Comparison of ENCODE assay signal across 9 cellular contexts in genomic region chr1:37556712-37557196, GRCh38. TPM values are rescaled to one million over a fixed set of nuclear protein-coding genes. Genes with fewer than 3 reads are reported as not detected.
DNase-seq lines count a peak whose midpoint lies in the region; ATAC-seq and TF ChIP-seq lines count a peak whose summit lies in the region.
"Had no signal": no experiment of that assay in that cellular context is flagged by ENCODE, and none has a peak within 500 bp of the region (broad histone marks: within the 10 kb centered on the region; RNA-seq: fewer than 3 reads in every experiment).

DNALI1 (plus strand) TSS chr1:37556940; CDS start chr1:37556995, 55 bp downstream.

- intact Hi-C loops in IMR-90 (cut with micrococcal nuclease) (no loop called here), testis (cut with DNase I; ENCODE audit: low total_unique reads) (no loop called here)

- peak within 1 kb of the TSS; percentile 92 for H2AFZ ChIP-seq in IMR-90 (replicated peaks; ENCODE audit: low read length, poor library complexity)

- no peak for TF ChIP-seq CTCF in IMR-90 (conservative IDR thresholded peaks at IDR 0.05; ENCODE audit: low read depth, low read length)
- TF ChIP-seq CTCF in lung (IDR thresholded peaks at IDR 0.05; ENCODE audit: control extremely low read depth, extremely low read depth): no peak
- TF ChIP-seq CTCF in testis (IDR thresholded peaks at IDR 0.05): no peak

- CTCF ChIA-PET in IMR-90 (lab: Yijun Ruan, JAX): no interaction called here

- no peaks in the 10 kb centered on the region for H3K27me3 ChIP-seq in IMR-90 (ENCODE audit: control insufficient read depth, insufficient read depth, low read length)
- no peaks in the 10 kb centered on the region for H3K27me3 ChIP-seq in lung (ENCODE audit: control insufficient read depth, insufficient read depth)
- H3K27me3 ChIP-seq in testis: no peaks in the 10 kb centered on the region

- H3K27ac ChIP-seq in IMR-90 (ENCODE audit: insufficient read depth, low read length): peak within 1 kb of the TSS; percentile 42
- peak within 1 kb of the TSS in 1 of 2 donors; percentile 63 for H3K27ac ChIP-seq in lung (ENCODE audit: low read depth in 1 of 2, low read length in 1 of 2)
- H3K27ac ChIP-seq in testis: peak within 1 kb of the TSS; percentile 42 to 64

- H3K4me3 ChIP-seq in IMR-90 (ENCODE audit: insufficient read depth, low read depth, low read length) (peak within 1 kb of the TSS; percentile 49), lung (peak within 1 kb of the TSS; percentile 5), testis (peak within 1 kb of the TSS; percentile 45 to 50)

- H3K18ac ChIP-seq in IMR-90 (ENCODE audit: low read depth, low read length): peak within 1 kb of the TSS; percentile 48

- peak within 1 kb of the TSS; percentile 69; the same call in 1 of the 2 replicates for H3K23ac ChIP-seq in IMR-90 (ENCODE audit: low read depth, low read length)

- peaks cover 20% of the 10 kb centered on the region for H3K36me3 Mint-ChIP-seq in T-helper 2 cell treated with Interferon-gamma antibody and Interleukin-4, amounts not matched to agents 5 μg/mL and 100 μg/mL, for 36 hours (ENCODE audit: low read depth)
- H3K36me3 Mint-ChIP-seq in natural killer cell treated with Interleukin-12 subunit alpha and Interleukin-12 subunit beta and Interleukin-15 and Interleukin-18, amount 100 ng/mL, for 72 hours: peaks cover 13% of the 10 kb centered on the region

- peaks cover 9 to 29% of the 10 kb centered on the region in 2 experiments; a peak in 2 of 4 replicates for H3K79me1 ChIP-seq in IMR-90 (ENCODE audit: low read depth in 1 of 2, low read length in 2 of 2)

- dilution Hi-C loops in IMR-90 (cut with HindIII; ENCODE audit: low sequenced_read_pairs, unreplicated experiment): no loop called here

- H3K4ac ChIP-seq in IMR-90 (ENCODE audit: low read depth, low read length): peak within 1 kb of the TSS; percentile 69

- peaks cover 26% of the 10 kb centered on the region for H3K4me1 Mint-ChIP-seq in T-helper 2 cell treated with Interferon-gamma antibody and Interleukin-4, amounts not matched to agents 5 μg/mL and 100 μg/mL, for 36 hours (ENCODE audit: low read depth)
- peaks cover 15 to 24% of the 10 kb centered on the region in 2 donors for H3K4me1 Mint-ChIP-seq in natural killer cell treated with Interleukin-12 subunit alpha and Interleukin-12 subunit beta and Interleukin-15 and Interleukin-18, amount 100 ng/mL, for 72 hours (ENCODE audit: low read depth in 2 of 2)

- peak within 1 kb of the TSS; percentile 93 for H2AK9ac ChIP-seq in IMR-90 (replicated peaks; ENCODE audit: low read depth, low read length, poor library complexity)

- H2AK5ac ChIP-seq in IMR-90 (ENCODE audit: low read depth, low read length): peak within 1 kb of the TSS; percentile 71

- H4K91ac ChIP-seq in IMR-90 (ENCODE audit: insufficient read depth, low read depth, low read length): peak within 1 kb of the TSS; percentile 64

- TF ChIP-seq RAD21 in IMR-90 (IDR thresholded peaks at IDR 0.05; ENCODE audit: low read length): no peak

- H3K9me3 ChIP-seq in IMR-90 (ENCODE audit: control insufficient read depth, insufficient read depth, low read length) (no peaks in the 10 kb centered on the region), lung (ENCODE audit: control insufficient read depth in 2 of 2, insufficient read depth in 1 of 2, low read length in 1 of 2) (no peaks in the 10 kb centered on the region), testis (no peaks in the 10 kb centered on the region)

- H2BK5ac ChIP-seq in IMR-90 (ENCODE audit: low read depth, low read length, poor library complexity, severe bottlenecking): no peak within 1 kb of the TSS

- peak within 1 kb of the TSS; percentile 15 for H3K4me3 Mint-ChIP-seq in T-helper 2 cell treated with Interferon-gamma antibody and Interleukin-4, amounts not matched to agents 5 μg/mL and 100 μg/mL, for 36 hours
- no peak within 1 kb of the TSS for H3K4me3 Mint-ChIP-seq in natural killer cell treated with Interleukin-12 subunit alpha and Interleukin-12 subunit beta and Interleukin-15 and Interleukin-18, amount 100 ng/mL, for 72 hours

- peak within 1 kb of the TSS; percentile 80 for H2BK120ac ChIP-seq in IMR-90 (ENCODE audit: low read depth, low read length)

- peaks cover 11% of the 10 kb centered on the region for H3K36me3 ChIP-seq in IMR-90 (ENCODE audit: control insufficient read depth, insufficient read depth, low read length)
- H3K36me3 ChIP-seq in lung (ENCODE audit: control insufficient read depth in 2 of 2, insufficient read depth in 2 of 2, low read length in 2 of 2): peaks cover 0 to 1% of the 10 kb centered on the region in 2 donors
- H3K36me3 ChIP-seq in testis (ENCODE audit: low read depth, missing control alignments): no peaks in the 10 kb centered on the region

- peak within 1 kb of the TSS; percentile 81 to 95 for H4K8ac ChIP-seq in IMR-90 (ENCODE audit: low read depth in 2 of 2, low read length in 2 of 2)

- peak; percentile 94 for ATAC-seq in IMR-90 (ENCODE audit: low read depth)
- peak; percentile 92 for ATAC-seq in lung (ENCODE audit: insufficient read depth, low FRiP score)
- ATAC-seq in GM21423 (IDR thresholded peaks at IDR 0.05; ENCODE audit: unreplicated experiment): no peak
- ATAC-seq in natural killer cell treated with Interleukin-12 subunit alpha and Interleukin-12 subunit beta and Interleukin-15 and Interleukin-18, amount 100 ng/mL, for 72 hours: no peak
- ATAC-seq: naive thymus-derived CD8-positive, alpha-beta T cell had no signal

- H3K14ac ChIP-seq in IMR-90 (replicated peaks; ENCODE audit: low read depth, low read length): peak within 1 kb of the TSS; percentile 86

- peak within 1 kb of the TSS; percentile 40; the same call in 1 of the 3 replicates for H2BK15ac ChIP-seq in IMR-90 (ENCODE audit: low read depth, low read length)

- peak within 1 kb of the TSS; percentile 84 for H3K9ac ChIP-seq in IMR-90 (ENCODE audit: low read depth, low read length)

- BruUV-seq in IMR-90 (replicated peaks; lab: Mats Ljungman, UMichigan): no TSS peak

- no peak for TF ChIP-seq POLR2A in IMR-90 (IDR thresholded peaks at IDR 0.05; ENCODE audit: low read depth, low read length)
- TF ChIP-seq POLR2A in erythroblast (IDR thresholded peaks at IDR 0.05; ENCODE audit: low read length): no peak
- no peak for TF ChIP-seq POLR2A in testis (IDR thresholded peaks at IDR 0.05)

- H3K4me2 ChIP-seq in IMR-90 (ENCODE audit: low read depth, low read length): peak within 1 kb of the TSS; percentile 93

- peaks cover 4% of the 10 kb centered on the region; the same call in 1 of the 2 replicates for H3K9me1 ChIP-seq in IMR-90 (ENCODE audit: insufficient read depth, low read length)

- WGBS in IMR-90 (ENCODE audit: extremely low coverage in 2 of 2, insufficient read length in 1 of 2), 2 experiments: 8% methylated on average over 21 of the region's 31 CpGs; no CpG with 5 or more reads in 1 of the 2 experiments
- WGBS in lung, 2 donors: 20 to 42% methylated on average over 26 to 31 of the region's 31 CpGs
- 4 to 5% methylated on average over 16 to 31 of the region's 31 CpGs for WGBS in testis, 2 donors

- in situ Hi-C loops in IMR-90 (cut with MboI; ENCODE audit: low sequenced_read_pairs): no loop called here

- H3K27me3 Mint-ChIP-seq in T-helper 2 cell treated with Interferon-gamma antibody and Interleukin-4, amounts not matched to agents 5 μg/mL and 100 μg/mL, for 36 hours (ENCODE audit: low read depth): no peaks in the 10 kb centered on the region
- H3K27me3 Mint-ChIP-seq in natural killer cell treated with Interleukin-12 subunit alpha and Interleukin-12 subunit beta and Interleukin-15 and Interleukin-18, amount 100 ng/mL, for 72 hours: peaks cover 0 to 7% of the 10 kb centered on the region in 2 donors

- peaks cover 3% of the 10 kb centered on the region for H3K4me1 ChIP-seq in IMR-90 (ENCODE audit: control insufficient read depth, insufficient read depth, low read length)
- peaks cover 5 to 9% of the 10 kb centered on the region in 2 donors for H3K4me1 ChIP-seq in lung (ENCODE audit: control insufficient read depth in 2 of 2, insufficient read depth in 2 of 2, low read length in 2 of 2)
- H3K4me1 ChIP-seq in testis: peaks cover 23% of the 10 kb centered on the region

- peak within 1 kb of the TSS; percentile 91 for H4K5ac ChIP-seq in IMR-90 (ENCODE audit: low read depth, low read length)

- peak within 1 kb of the TSS; percentile 40; the same call in 1 of the 2 replicates for H2BK20ac ChIP-seq in IMR-90 (ENCODE audit: low read depth, low read length)

- H3K9me3 Mint-ChIP-seq in T-helper 2 cell treated with Interferon-gamma antibody and Interleukin-4, amounts not matched to agents 5 μg/mL and 100 μg/mL, for 36 hours: peaks cover 3% of the 10 kb centered on the region
- H3K9me3 Mint-ChIP-seq in natural killer cell treated with Interleukin-12 subunit alpha and Interleukin-12 subunit beta and Interleukin-15 and Interleukin-18, amount 100 ng/mL, for 72 hours: no peaks in the 10 kb centered on the region
- H3K9me3 Mint-ChIP-seq: naive thymus-derived CD8-positive, alpha-beta T cell had no signal

- peak; percentile 91 for DNase-seq in COR-L47 (lab: John Stamatoyannopoulos, UW)
- DNase-seq in IMR-90: peak; percentile 88
- DNase-seq in T-helper 2 cell treated with Interferon-gamma antibody and Interleukin-4, amounts not matched to agents 5 μg/mL and 100 μg/mL, for 36 hours (ENCODE audit: low spot score): peak; percentile 30
- DNase-seq in erythroblast (lab: John Stamatoyannopoulos, UW): peak; percentile 82 to 89
- DNase-seq in lung (ENCODE audit: low spot score): peak; percentile 91
- peak; percentile 94 for DNase-seq in testis
- DNase-seq in natural killer cell treated with Interleukin-12 subunit alpha and Interleukin-12 subunit beta and Interleukin-15 and Interleukin-18, amount 100 ng/mL, for 72 hours (ENCODE audit: low spot score): no peak

- POLR2A ChIA-PET in IMR-90 (lab: Charles Lee; ENCODE audit: unreplicated experiment): interaction anchor here (0.6 kb wide), 1 partner anchor 252 kb away, joined by 5 read pairs; the partner anchor contains the start of gene YRDC

- H3K56ac ChIP-seq in IMR-90 (ENCODE audit: extremely low read depth, insufficient read depth, low read length): peak within 1 kb of the TSS; percentile 66; the same call in 1 of the 2 replicates

- no peak within 1 kb of the TSS for H3K27ac Mint-ChIP-seq in T-helper 2 cell treated with Interferon-gamma antibody and Interleukin-4, amounts not matched to agents 5 μg/mL and 100 μg/mL, for 36 hours
- H3K27ac Mint-ChIP-seq in natural killer cell treated with Interleukin-12 subunit alpha and Interleukin-12 subunit beta and Interleukin-15 and Interleukin-18, amount 100 ng/mL, for 72 hours: no peak within 1 kb of the TSS

- peaks cover 16% of the 10 kb centered on the region; the same call in 1 of the 2 replicates for H4K20me1 ChIP-seq in IMR-90 (ENCODE audit: insufficient read depth, low read length)

RNA-seq across cellular contexts. Expression of gene DNALI1, which starts in this region (rescaled TPM):
- total RNA-seq in IMR-90 (2012; rRNA removed) (8.1 and 9.1 TPM in 2 replicates), lung (10 to 100 TPM; 20.8 to 48.5 TPM), testis (10 to 100 TPM; 50.5 to 73.0 TPM)
- polyA plus RNA-seq in IMR-90 (2012; rRNA removed) (9.1 and 10.1 TPM in 2 replicates), lung (10 to 100 TPM; 17.8 to 31.2 TPM), testis (ENCODE audit: insufficient read depth, low read depth, low replicate concordance) (216 TPM)
- polyA plus RNA-seq in IMR-90 (2012; cell fraction: cytosol; rRNA removed): 5.5 and 6.6 TPM in 2 replicates
- 11.5 and 20.3 TPM in 2 replicates for polyA plus RNA-seq in IMR-90 (2012; cell fraction: nucleus; rRNA removed; ENCODE audit: low replicate concordance)
- not detected for total RNA-seq in natural killer cell treated with Interleukin-12 subunit alpha and Interleukin-12 subunit beta and Interleukin-15 and Interleukin-18, amount 100 ng/mL, for 72 hours
- polyA plus RNA-seq: naive thymus-derived CD8-positive, alpha-beta T cell had no signal

Comparison
In these comparisons a context has a peak if more than half of its experiments do, and no peak if none do; other contexts are left out.
1. ATAC-seq: peak in IMR-90 (single experiment) and lung (single experiment); none in GM21423 (single experiment) and natural killer cell treated with Interleukin-12 subunit alpha and Interleukin-12 subunit beta and Interleukin-15 and Interleukin-18, amount 100 ng/mL, for 72 hours (0 of 2).
2. Peak in every context shown above with its lines, with median percentiles within 50 percentile points of each other: H3K4me3 ChIP-seq.